ENCODE assay signal across 32 cellular contexts in the genomic region with DNA sequence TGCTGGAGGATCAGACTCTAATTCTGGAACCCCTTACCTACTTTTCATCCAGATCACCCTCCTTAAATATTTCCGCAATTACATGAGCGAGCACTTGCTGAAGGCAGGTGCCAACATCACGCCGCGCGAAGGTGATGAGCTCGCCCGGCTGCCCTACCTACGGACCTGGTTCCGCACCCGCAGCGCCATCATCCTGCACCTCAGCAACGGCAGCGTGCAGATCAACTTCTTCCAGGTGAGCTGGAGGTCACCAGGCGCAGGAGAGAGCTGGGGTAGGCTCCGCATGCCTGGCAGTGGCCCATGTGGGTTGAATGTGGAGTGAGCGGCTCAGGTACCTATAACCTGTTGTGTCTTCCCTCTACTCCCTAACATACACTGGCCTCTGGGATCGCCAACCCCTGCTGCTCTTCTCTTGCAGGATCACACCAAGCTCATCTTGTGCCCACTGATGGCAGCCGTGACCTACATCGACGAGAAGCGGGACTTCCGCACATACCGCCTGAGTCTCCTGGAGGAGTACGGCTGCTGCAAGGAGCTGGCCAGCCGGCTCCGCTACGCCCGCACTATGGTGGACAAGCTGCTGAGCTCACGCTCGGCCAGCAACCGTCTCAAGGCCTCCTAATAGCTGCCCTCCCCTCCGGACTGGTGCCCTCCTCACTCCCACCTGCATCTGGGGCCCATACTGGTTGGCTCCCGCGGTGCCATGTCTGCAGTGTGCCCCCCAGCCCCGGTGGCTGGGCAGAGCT. TPM values are rescaled to one million over a fixed set of nuclear protein-coding genes. Genes with fewer than 3 reads are reported as not detected.
"Had no signal": no experiment of that assay in that cellular context is flagged by ENCODE, and none has a peak within 500 bp of the region (broad histone marks: within the 10 kb centered on the region; RNA-seq: fewer than 3 reads in every experiment).

No MANE protein-coding gene starts in this region.

- H3K4me1 ChIP-seq: ascending aorta, thyroid gland had no signal

- ATAC-seq: activated CD4-positive, alpha-beta T cell treated with anti-CD3 and anti-CD28 coated beads for 36 hours; activated CD8-positive, alpha-beta memory T cell treated with anti-CD3 and anti-CD28 coated beads, Interleukin-2, amount 10 ng/mL, durations not matched to agents 7 days and 5 days; activated CD8-positive, alpha-beta T cell treated with anti-CD3 and anti-CD28 coated beads, Interleukin-2, amount 10 ng/mL, durations not matched to agents 7 days and 5 days; naive thymus-derived CD8-positive, alpha-beta T cell; stimulated activated naive B cell treated with anti-CD40 and anti-IgM and Interleukin-4, amounts not matched to agents 10 μg/mL and 1 μg/mL and 100 μg/mL, for 72 hours had no signal

- H3K27me3 ChIP-seq: ascending aorta, dorsolateral prefrontal cortex, right atrium auricular region, stomach, thyroid gland, upper lobe of left lung had no signal

- H3K27ac Mint-ChIP-seq: activated CD4-positive, alpha-beta T cell treated with anti-CD3 and anti-CD28 coated beads for 36 hours; activated CD8-positive, alpha-beta memory T cell treated with anti-CD3 and anti-CD28 coated beads, Interleukin-2, amount 10 ng/mL, durations not matched to agents 7 days and 5 days; activated CD8-positive, alpha-beta T cell treated with anti-CD3 and anti-CD28 coated beads, Interleukin-2, amount 10 ng/mL, durations not matched to agents 7 days and 5 days; activated naive CD8-positive, alpha-beta T cell; brain; immature natural killer cell; memory B cell; stimulated activated naive B cell treated with anti-CD40 and anti-IgM and Interleukin-4, amounts not matched to agents 10 μg/mL and 1 μg/mL and 100 μg/mL, for 72 hours had no signal

- H3K4me3 Mint-ChIP-seq: activated CD4-positive, alpha-beta T cell treated with anti-CD3 and anti-CD28 coated beads for 36 hours; activated CD8-positive, alpha-beta memory T cell treated with anti-CD3 and anti-CD28 coated beads, Interleukin-2, amount 10 ng/mL, durations not matched to agents 7 days and 5 days; activated CD8-positive, alpha-beta T cell treated with anti-CD3 and anti-CD28 coated beads, Interleukin-2, amount 10 ng/mL, durations not matched to agents 7 days and 5 days; activated naive CD8-positive, alpha-beta T cell; activated T-cell treated with anti-CD3 and anti-CD28 coated beads, Interleukin-2, amount 50 U/mL, for 72 hours; brain; immature natural killer cell; memory B cell; naive thymus-derived CD8-positive, alpha-beta T cell; neural crest cell; stimulated activated naive B cell treated with anti-CD40 and anti-IgM and Interleukin-4, amounts not matched to agents 10 μg/mL and 1 μg/mL and 100 μg/mL, for 72 hours had no signal

- H3K27ac ChIP-seq: ascending aorta, coronary artery, dorsolateral prefrontal cortex, parathyroid adenoma, right atrium auricular region, stomach, thyroid gland, upper lobe of left lung had no signal

- H3K9me3 ChIP-seq: ascending aorta, right atrium auricular region, stomach, thyroid gland, upper lobe of left lung had no signal

- DNase-seq: activated CD4-positive, alpha-beta T cell treated with anti-CD3 and anti-CD28 coated beads for 36 hours; activated CD4-positive, CD25-positive, alpha-beta regulatory T cell; activated CD8-positive, alpha-beta memory T cell treated with anti-CD3 and anti-CD28 coated beads, Interleukin-2, amount 10 ng/mL, durations not matched to agents 7 days and 5 days; activated CD8-positive, alpha-beta T cell treated with anti-CD3 and anti-CD28 coated beads, Interleukin-2, amount 10 ng/mL, durations not matched to agents 7 days and 5 days; activated naive CD4-positive, alpha-beta T cell; activated T-cell treated with anti-CD3 and anti-CD28 coated beads for 4 hours; activated T-cell treated with anti-CD3 and anti-CD28 coated beads, Interleukin-2, amount 50 U/mL, for 72 hours; dorsolateral prefrontal cortex; effector memory CD4-positive, alpha-beta T cell; head of caudate nucleus; hypothalamus; immature natural killer cell; kidney; midbrain; naive thymus-derived CD8-positive, alpha-beta T cell; occipital lobe; stimulated activated CD4-positive, alpha-beta T cell treated with anti-CD3 and anti-CD28 coated beads, Interleukin-15, amount 100 ng/mL, for 24 hours; stimulated activated CD4-positive, alpha-beta T cell treated with anti-CD3 and anti-CD28 coated beads, Interleukin-2, amount 100 ng/mL, for 24 hours; stimulated activated naive B cell treated with anti-CD40 and anti-IgM and Interleukin-4, amounts not matched to agents 10 μg/mL and 1 μg/mL and 100 μg/mL, for 72 hours; stomach; thyroid gland had no signal

- H3K27me3 Mint-ChIP-seq: activated CD4-positive, alpha-beta T cell treated with anti-CD3 and anti-CD28 coated beads for 36 hours; activated CD8-positive, alpha-beta memory T cell treated with anti-CD3 and anti-CD28 coated beads, Interleukin-2, amount 10 ng/mL, durations not matched to agents 7 days and 5 days; activated naive CD8-positive, alpha-beta T cell; brain; memory B cell had no signal

- H3K9me3 Mint-ChIP-seq: activated T-cell treated with anti-CD3 and anti-CD28 coated beads, Interleukin-2, amount 50 U/mL, for 72 hours; brain; immature natural killer cell; memory B cell; naive thymus-derived CD8-positive, alpha-beta T cell; neural crest cell; stimulated activated naive B cell treated with anti-CD40 and anti-IgM and Interleukin-4, amounts not matched to agents 10 μg/mL and 1 μg/mL and 100 μg/mL, for 72 hours had no signal

- H2AFZ ChIP-seq: parathyroid adenoma had no signal

- H3K79me2 ChIP-seq: parathyroid adenoma had no signal

- H3K9ac ChIP-seq: parathyroid adenoma had no signal

- H3K4me3 ChIP-seq: ascending aorta, coronary artery, dorsolateral prefrontal cortex, right atrium auricular region, stomach, thyroid gland, upper lobe of left lung had no signal

RNA-seq across cellular contexts. Expression of gene ERN2, which starts 23.4 kb away (rescaled TPM):
- total RNA-seq: activated CD4-positive, alpha-beta T cell treated with anti-CD3 and anti-CD28 coated beads for 36 hours; activated CD8-positive, alpha-beta memory T cell treated with anti-CD3 and anti-CD28 coated beads, Interleukin-2, amount 10 ng/mL, durations not matched to agents 7 days and 5 days; activated CD8-positive, alpha-beta T cell treated with anti-CD3 and anti-CD28 coated beads, Interleukin-2, amount 10 ng/mL, durations not matched to agents 7 days and 5 days; ascending aorta; cardiac septum; kidney; naive thymus-derived CD8-positive, alpha-beta T cell; neural crest cell; occipital lobe; pulmonary artery endothelial cell; right atrium auricular region; thyroid gland had no signal
